ENCODE assay signal across 17 cellular contexts in the genomic region with DNA sequence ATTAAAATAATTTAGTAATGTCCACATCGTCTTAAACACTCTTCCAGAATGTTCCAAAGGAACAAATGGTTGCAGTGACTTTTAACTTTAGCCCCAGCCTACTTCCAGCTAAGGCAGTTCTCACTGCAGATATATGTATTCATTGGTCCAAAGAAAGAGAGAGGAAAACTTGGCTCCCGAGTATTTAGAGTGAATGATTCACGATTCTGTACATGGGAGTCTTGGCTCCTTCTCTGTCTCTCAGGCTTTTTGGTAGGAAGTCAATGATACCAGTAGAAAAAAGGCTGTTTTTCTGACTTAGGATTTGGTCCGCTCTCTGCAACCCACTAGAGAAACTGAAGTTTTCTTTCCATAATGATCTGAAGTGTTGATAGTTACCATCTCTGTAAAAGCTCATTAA. TPM values are rescaled to one million over a fixed set of nuclear protein-coding genes. Genes with fewer than 3 reads are reported as not detected.
A peak's percentile ranks its signal among the peaks of the same experiment; 100 is the strongest.
DNase-seq lines count a peak whose midpoint lies in the region; ATAC-seq and TF ChIP-seq lines count a peak whose summit lies in the region.
"Had no signal": no experiment of that assay in that cellular context is flagged by ENCODE, and none has a peak within 500 bp of the region (broad histone marks: within the 10 kb centered on the region; RNA-seq: fewer than 3 reads in every experiment).

No MANE protein-coding gene starts in this region.

- intact Hi-C loops in aorta (cut with DNase I): loop anchor here in 1 of 2 donors (5.0 kb wide), 1 partner anchor 38 kb away; the partner anchor contains the start of gene E2F3

- no peak overlapping the region for H3K4me3 ChIP-seq in osteoblast (ENCODE audit: insufficient read depth, low read length)
- no peak overlapping the region for H3K4me3 ChIP-seq in aorta (ENCODE audit: low read length in 2 of 2)

- H3K79me2 ChIP-seq in osteoblast (ENCODE audit: insufficient read depth, low read length): peaks cover 92% of the 10 kb centered on the region

- H3K27me3 ChIP-seq in osteoblast (ENCODE audit: insufficient read depth, low read length) (no peaks in the 10 kb centered on the region), aorta (ENCODE audit: control insufficient read depth in 1 of 2, insufficient read depth in 2 of 2, low read length in 1 of 2) (no peaks in the 10 kb centered on the region)

- H3K4me1 Mint-ChIP-seq in central memory CD8-positive, alpha-beta T cell: peaks cover 58% of the 10 kb centered on the region
- H3K4me1 Mint-ChIP-seq in T-cell (peaks cover 0 to 8% (median 5%) of the 10 kb centered on the region in 3 donors), glutamatergic neuron (ENCODE audit: low read depth, unreplicated experiment) (peaks cover 5% of the 10 kb centered on the region)

- no peak for ATAC-seq in central memory CD8-positive, alpha-beta T cell (replicated peaks; ENCODE audit: extremely low read depth, poor library complexity, severe bottlenecking)
- ATAC-seq in aorta (ENCODE audit: low FRiP score): peak; percentile 45
- ATAC-seq in T-cell (replicated peaks in 1 of 4): no peak

- H3K27me3 Mint-ChIP-seq in central memory CD8-positive, alpha-beta T cell: no peaks in the 10 kb centered on the region
- H3K27me3 Mint-ChIP-seq in T-cell (no peaks in the 10 kb centered on the region), glutamatergic neuron (ENCODE audit: unreplicated experiment) (no peaks in the 10 kb centered on the region)
- H3K27me3 Mint-ChIP-seq: B cell; CD4-positive, CD25-positive, alpha-beta regulatory T cell had no signal

- no peak overlapping the region for H2AFZ ChIP-seq in osteoblast (ENCODE audit: low read length)

- H3K36me3 Mint-ChIP-seq in central memory CD8-positive, alpha-beta T cell (ENCODE audit: insufficient read depth): peaks cover 24% of the 10 kb centered on the region
- peaks cover 46% of the 10 kb centered on the region for H3K36me3 Mint-ChIP-seq in T-cell
- no peaks in the 10 kb centered on the region for H3K36me3 Mint-ChIP-seq in glutamatergic neuron (ENCODE audit: unreplicated experiment)

- H3K27ac Mint-ChIP-seq in central memory CD8-positive, alpha-beta T cell (ENCODE audit: low read depth): peak overlapping the region; percentile 57
- no peak overlapping the region for H3K27ac Mint-ChIP-seq in T-cell
- H3K27ac Mint-ChIP-seq in glutamatergic neuron (ENCODE audit: unreplicated experiment): no peak overlapping the region
- H3K27ac Mint-ChIP-seq: B cell had no signal

- CTCF ChIA-PET in T-cell (lab: Charles Lee): interaction anchor here (0.6 to 1.1 kb wide), 2 partner anchors 36 kb away, joined by 4 read pairs; no protein-coding TSS in a partner anchor

- H3K36me3 ChIP-seq in osteoblast (ENCODE audit: insufficient read depth, low read length): no peaks in the 10 kb centered on the region
- H3K36me3 ChIP-seq in aorta (ENCODE audit: control insufficient read depth in 1 of 2, insufficient read depth in 2 of 2, low read length in 1 of 2): no peaks in the 10 kb centered on the region

- peak overlapping the region; percentile 1 for H3K27ac ChIP-seq in osteoblast (ENCODE audit: low read depth, low read length)
- H3K27ac ChIP-seq in aorta (ENCODE audit: low read depth in 1 of 2, low read length in 2 of 2): peak overlapping the region in 1 of 2 donors; percentile 71
- H3K27ac ChIP-seq: HL-60 had no signal

- POLR2A ChIA-PET in T-cell (lab: Charles Lee): interaction anchor here in 1 of 2 donors (0.6 kb wide), 1 partner anchor 61 kb away, joined by 3 read pairs; no protein-coding TSS in a partner anchor

- TF ChIP-seq CTCF in osteoblast (IDR thresholded peaks at IDR 0.05; ENCODE audit: extremely low read depth, low read depth, low read length) (no peak), glutamatergic neuron (IDR thresholded peaks at IDR 0.05; ENCODE audit: partially characterized antibody, unreplicated experiment) (no peak)

- H4K20me1 ChIP-seq in osteoblast (ENCODE audit: insufficient read depth, low read length): peaks cover 21% of the 10 kb centered on the region

- H3K4me3 Mint-ChIP-seq in central memory CD8-positive, alpha-beta T cell: no peak overlapping the region
- H3K4me3 Mint-ChIP-seq in T-cell (no peak overlapping the region), glutamatergic neuron (ENCODE audit: unreplicated experiment) (no peak overlapping the region)
- H3K4me3 Mint-ChIP-seq: B cell; CD4-positive, CD25-positive, alpha-beta regulatory T cell had no signal

- H3K4me2 ChIP-seq in osteoblast (ENCODE audit: insufficient read depth, low read length): no peak overlapping the region

- H3K4me1 ChIP-seq in osteoblast (ENCODE audit: insufficient read depth, low read length): peaks cover 3% of the 10 kb centered on the region
- H3K4me1 ChIP-seq in aorta (ENCODE audit: control insufficient read depth in 1 of 2, insufficient read depth in 2 of 2, low read length in 2 of 2): peaks cover 0 to 3% of the 10 kb centered on the region in 2 donors

- DNase-seq in NCI-H446 (lab: John Stamatoyannopoulos, UW) (peak; percentile 14 to 77), osteoblast (ENCODE audit: insufficient read length, low spot score, missing footprints) (peak; percentile 44), aorta (no peak), T-cell (no peak), glutamatergic neuron (no peak)
- DNase-seq in central memory CD8-positive, alpha-beta T cell (ENCODE audit: low spot score in 2 of 2): no peak
- DNase-seq in stimulated activated CD4-positive, alpha-beta T cell treated with anti-CD3 and anti-CD28 coated beads, Interleukin-4, amount 100 ng/mL, for 24 hours: no peak
- DNase-seq: CD4-positive, CD25-positive, alpha-beta regulatory T cell; DMS79; HCEC 1CT; NCI-H1105; NCI-H1694; NCI-H2227 treated with DMSO at 0.1 percent for 48 hours; NCI-H69; SHP77 had no signal

- 4 to 6% methylated on average over 4 of the region's 4 CpGs for WGBS in aorta, 2 donors

- H3K9me3 ChIP-seq in osteoblast (ENCODE audit: low read depth, low read length) (no peaks in the 10 kb centered on the region), aorta (ENCODE audit: control insufficient read depth, low read length) (no peaks in the 10 kb centered on the region)

- H3K9me3 Mint-ChIP-seq in central memory CD8-positive, alpha-beta T cell: no peaks in the 10 kb centered on the region
- peaks cover 0 to 9% (median 3%) of the 10 kb centered on the region in 3 donors for H3K9me3 Mint-ChIP-seq in T-cell
- no peaks in the 10 kb centered on the region for H3K9me3 Mint-ChIP-seq in glutamatergic neuron (ENCODE audit: unreplicated experiment)

RNA-seq across cellular contexts. Expression of gene E2F3, which starts 38.6 kb away (rescaled TPM):
- total RNA-seq in osteoblast (6.2 and 7.4 TPM in 2 replicates), aorta (10 to 100 TPM; 12.7 to 15.5 TPM), T-cell (10 to 100 TPM in 4 of 5 donors, 1 to 10 TPM in 1; 9.6 to 28.2 (median 23.1) TPM), glutamatergic neuron (ENCODE audit: unreplicated experiment) (10.1 TPM)
- 1 to 10 TPM; 3.3 to 7.6 TPM for polyA plus RNA-seq in aorta

Comparison
In these comparisons a context has a peak if more than half of its experiments do, and no peak if none do; other contexts are left out.
1. DNase-seq: peak in NCI-H446 (2 of 2) and osteoblast (single experiment); none in central memory CD8-positive, alpha-beta T cell (0 of 2), aorta (0 of 2), T-cell (0 of 34), glutamatergic neuron (single experiment) and stimulated activated CD4-positive, alpha-beta T cell treated with anti-CD3 and anti-CD28 coated beads, Interleukin-4, amount 100 ng/mL, for 24 hours (single experiment).